In genomic region chr11:46559815-46560214, GRCh38 we compare ENCODE assay signal across 12 cellular contexts. TPM values are rescaled to one million over a fixed set of nuclear protein-coding genes. Genes with fewer than 3 reads are reported as not detected.
DNase-seq lines count a peak whose midpoint lies in the region; ATAC-seq, FAIRE-seq and TF ChIP-seq lines count a peak whose summit lies in the region.
"Had no signal": no experiment of that assay in that cellular context is flagged by ENCODE, and none has a peak within 500 bp of the region (broad histone marks: within the 10 kb centered on the region; RNA-seq: fewer than 3 reads in every experiment).

No MANE protein-coding gene starts in this region.

- ATAC-seq in activated T-cell treated with anti-CD3 and anti-CD28 coated beads, Interleukin-2, amount 50 U/mL, for 4 hours = no peak
- no peak for ATAC-seq in HepG2

- in situ Hi-C loops in HepG2 (cut with HindIII; ENCODE audit: extremely low pct_ligation_motif_present, low pct_unique_long_range_greater_than_20kb) = no loop called here

- intact Hi-C loops in activated T-helper 1 cell treated with anti-CD3 and anti-CD28 coated beads, Interleukin-12 subunit alpha, Interleukin-12 subunit beta, Interleukin-2, Interleukin-4 antibody, amounts not matched to agents 30 ng/mL and 10 ng/mL and 1 ng/mL, durations not matched to agents 14 hours and 24 hours and 36 hours (cut with micrococcal nuclease) = loop anchor here (2.0 kb wide), 1 partner anchor 35 kb away; the partner anchor contains the start of gene AMBRA1
- intact Hi-C loops in HepG2 (cut with micrococcal nuclease; ENCODE audit: unreplicated experiment) = no loop called here

- H3K4me3 Mint-ChIP-seq in activated T-cell treated with anti-CD3 and anti-CD28 coated beads, Interleukin-2, amount 50 U/mL, for 4 hours = peak overlapping the region; percentile 84
- H3K4me3 Mint-ChIP-seq in activated T-helper 1 cell treated with anti-CD3 and anti-CD28 coated beads, Interleukin-12 subunit alpha, Interleukin-12 subunit beta, Interleukin-2, Interleukin-4 antibody, amounts not matched to agents 30 ng/mL and 10 ng/mL and 1 ng/mL, durations not matched to agents 14 hours and 24 hours and 36 hours = peak overlapping the region; percentile 85

- no peak for TF ChIP-seq POLR2A in HepG2 (IDR thresholded peaks at IDR 0.05; ENCODE audit: insufficient read depth in 1 of 2, low read depth in 2 of 2, low read length in 2 of 2)

- H3K27ac Mint-ChIP-seq in activated T-helper 1 cell treated with anti-CD3 and anti-CD28 coated beads, Interleukin-12 subunit alpha, Interleukin-12 subunit beta, Interleukin-2, Interleukin-4 antibody, amounts not matched to agents 30 ng/mL and 10 ng/mL and 1 ng/mL, durations not matched to agents 14 hours and 24 hours and 36 hours = peak overlapping the region; percentile 9

- H3K79me2 ChIP-seq in HepG2 (ENCODE audit: insufficient read depth, low read length) (peaks cover 95% of the 10 kb centered on the region), osteoblast (ENCODE audit: insufficient read depth, low read length) (peaks cover 71% of the 10 kb centered on the region)

- H3K4me1 Mint-ChIP-seq in activated T-cell treated with anti-CD3 and anti-CD28 coated beads, Interleukin-2, amount 50 U/mL, for 4 hours (ENCODE audit: low read depth) = peaks cover 68% of the 10 kb centered on the region
- peaks cover 65% of the 10 kb centered on the region for H3K4me1 Mint-ChIP-seq in activated T-helper 1 cell treated with anti-CD3 and anti-CD28 coated beads, Interleukin-12 subunit alpha, Interleukin-12 subunit beta, Interleukin-2, Interleukin-4 antibody, amounts not matched to agents 30 ng/mL and 10 ng/mL and 1 ng/mL, durations not matched to agents 14 hours and 24 hours and 36 hours (ENCODE audit: low read depth)

- H3K27me3 Mint-ChIP-seq in activated T-cell treated with anti-CD3 and anti-CD28 coated beads, Interleukin-2, amount 50 U/mL, for 4 hours (ENCODE audit: low read depth) = no peaks in the 10 kb centered on the region
- no peaks in the 10 kb centered on the region for H3K27me3 Mint-ChIP-seq in activated T-helper 1 cell treated with anti-CD3 and anti-CD28 coated beads, Interleukin-12 subunit alpha, Interleukin-12 subunit beta, Interleukin-2, Interleukin-4 antibody, amounts not matched to agents 30 ng/mL and 10 ng/mL and 1 ng/mL, durations not matched to agents 14 hours and 24 hours and 36 hours (ENCODE audit: insufficient read depth)

- H3K27ac ChIP-seq in HepG2 (ENCODE audit: extremely low read length, insufficient read depth, low read length) (peak overlapping the region; percentile 32), substantia nigra (ENCODE audit: low read depth, low read length, poor library complexity, severe bottlenecking) (peak overlapping the region; percentile 53), osteoblast (ENCODE audit: low read depth, low read length) (no peak overlapping the region)

- H3K4me1 ChIP-seq in HepG2 (ENCODE audit: insufficient read depth, low read length) (peaks cover 93% of the 10 kb centered on the region), osteoblast (ENCODE audit: insufficient read depth, low read length) (peaks cover 34% of the 10 kb centered on the region)

- TF ChIP-seq CTCF in HepG2 (CRISPR knock-in tag; IDR thresholded peaks at IDR 0.05) = no peak
- no peak for TF ChIP-seq CTCF in osteoblast (IDR thresholded peaks at IDR 0.05; ENCODE audit: extremely low read depth, low read depth, low read length)

- TF ChIP-seq RAD21 in HepG2 (CRISPR knock-in tag; IDR thresholded peaks at IDR 0.05) = no peak

- no peak overlapping the region for H3K4me2 ChIP-seq in HepG2 (ENCODE audit: low read depth, low read length)
- no peak overlapping the region for H3K4me2 ChIP-seq in osteoblast (ENCODE audit: insufficient read depth, low read length)

- H4K20me1 ChIP-seq in HepG2 (ENCODE audit: insufficient read depth, low read length) (no peaks in the 10 kb centered on the region), osteoblast (ENCODE audit: insufficient read depth, low read length) (peaks cover 36% of the 10 kb centered on the region)

- BruUV-seq in HepG2 (replicated peaks; lab: Mats Ljungman, UMichigan) = no TSS peak

- CTCF ChIA-PET in HepG2 (lab: Yijun Ruan, JAX; ENCODE audit: low intra/inter-chr PET ratio, low total read pairs) = no interaction called here

- peaks cover 2% of the 10 kb centered on the region for H3K36me3 Mint-ChIP-seq in activated T-cell treated with anti-CD3 and anti-CD28 coated beads, Interleukin-2, amount 50 U/mL, for 4 hours (ENCODE audit: insufficient read depth)
- peaks cover 3% of the 10 kb centered on the region for H3K36me3 Mint-ChIP-seq in activated T-helper 1 cell treated with anti-CD3 and anti-CD28 coated beads, Interleukin-12 subunit alpha, Interleukin-12 subunit beta, Interleukin-2, Interleukin-4 antibody, amounts not matched to agents 30 ng/mL and 10 ng/mL and 1 ng/mL, durations not matched to agents 14 hours and 24 hours and 36 hours (ENCODE audit: low read depth)

- POLR2A ChIA-PET in HepG2 (lab: Yijun Ruan, JAX) = no interaction called here

- no peaks in the 10 kb centered on the region for H3K9me3 Mint-ChIP-seq in activated T-cell treated with anti-CD3 and anti-CD28 coated beads, Interleukin-2, amount 50 U/mL, for 4 hours
- no peaks in the 10 kb centered on the region for H3K9me3 Mint-ChIP-seq in activated T-helper 1 cell treated with anti-CD3 and anti-CD28 coated beads, Interleukin-12 subunit alpha, Interleukin-12 subunit beta, Interleukin-2, Interleukin-4 antibody, amounts not matched to agents 30 ng/mL and 10 ng/mL and 1 ng/mL, durations not matched to agents 14 hours and 24 hours and 36 hours

- no peak overlapping the region for H3K9ac ChIP-seq in HepG2 (ENCODE audit: insufficient read depth, low read depth, low read length)

- no peak for DNase-seq in activated T-cell treated with anti-CD3 and anti-CD28 coated beads, Interleukin-2, amount 50 U/mL, for 4 hours
- DNase-seq in activated T-cell treated with anti-CD3 and anti-CD28 coated beads, Interleukin-2, amount 50 U/mL, for 48 hours = no peak
- DNase-seq in activated T-helper 1 cell treated with anti-CD3 and anti-CD28 coated beads, Interleukin-12 subunit alpha, Interleukin-12 subunit beta, Interleukin-2, Interleukin-4 antibody, amounts not matched to agents 30 ng/mL and 10 ng/mL and 1 ng/mL, durations not matched to agents 14 hours and 24 hours and 36 hours (ENCODE audit: low spot score) = no peak
- no peak for DNase-seq in HepG2 (ENCODE audit: low spot score)
- no peak for DNase-seq in substantia nigra (lab: John Stamatoyannopoulos, UW)
- DNase-seq in stimulated activated CD4-positive, alpha-beta T cell treated with anti-CD3 and anti-CD28 coated beads, Interleukin-15, amount 100 ng/mL, for 24 hours = no peak
- DNase-seq in ureter (ENCODE audit: low spot score) = no peak
- no peak for DNase-seq in osteoblast (ENCODE audit: insufficient read length, low spot score, missing footprints)
- DNase-seq: amniotic stem cell; foreskin melanocyte; NCI-H524 treated with DMSO at 0.1 percent for 48 hours; stimulated activated CD4-positive, alpha-beta T cell treated with anti-CD3 and anti-CD28 coated beads, Interleukin-1b, Interleukin-23, amount 100 ng/mL, for 48 hours had no signal

- WGBS in HepG2 (ENCODE audit: low lambda C conversion rate) = 100% methylated on average over 1 of the region's 1 CpG

- H3K36me3 ChIP-seq in HepG2 (replicated peaks in 1 of 2; ENCODE audit: control insufficient read depth in 1 of 2, insufficient read depth in 2 of 2, low read length in 2 of 2) (no peaks in the 10 kb centered on the region; a peak in 2 of 5 replicates), osteoblast (ENCODE audit: insufficient read depth, low read length) (no peaks in the 10 kb centered on the region)

- no peak overlapping the region for H2AFZ ChIP-seq in HepG2 (ENCODE audit: low read length)
- no peak overlapping the region for H2AFZ ChIP-seq in osteoblast (ENCODE audit: low read length)

- no peaks in the 10 kb centered on the region for H3K27me3 ChIP-seq in HepG2 (ENCODE audit: control insufficient read depth in 1 of 2, insufficient read depth in 2 of 2, low read length in 2 of 2)
- H3K27me3 ChIP-seq in osteoblast (ENCODE audit: insufficient read depth, low read length) = no peaks in the 10 kb centered on the region

- FAIRE-seq in HepG2 (lab: Jason Lieb, UNC) = no peak

- no peak for TF ChIP-seq EP300 in HepG2 (IDR thresholded peaks at IDR 0.05; ENCODE audit: low read depth in 2 of 2, low read length in 2 of 2)
- TF ChIP-seq EP300 in HepG2 (CRISPR knock-in tag; IDR thresholded peaks at IDR 0.05; ENCODE audit: borderline replicate concordance) = no peak

- no peak overlapping the region for H3K4me3 ChIP-seq in HepG2 (replicated peaks in 1 of 3; ENCODE audit: insufficient read depth in 1 of 3, low read depth in 2 of 3, low read length in 3 of 3)
- H3K4me3 ChIP-seq in osteoblast (ENCODE audit: insufficient read depth, low read length) = no peak overlapping the region

- no peaks in the 10 kb centered on the region for H3K9me3 ChIP-seq in HepG2 (ENCODE audit: low read length)
- H3K9me3 ChIP-seq in osteoblast (ENCODE audit: low read depth, low read length) = no peaks in the 10 kb centered on the region

RNA-seq across cellular contexts. Expression of gene AMBRA1, which starts 34.0 kb away (rescaled TPM):
- 10 to 100 TPM; 30.7 to 36.1 (median 31.7) TPM for total RNA-seq in activated T-cell treated with anti-CD3 and anti-CD28 coated beads, Interleukin-2, amount 50 U/mL, for 4 hours
- 35.7 and 37.9 TPM in 2 replicates for total RNA-seq in activated T-helper 1 cell treated with anti-CD3 and anti-CD28 coated beads, Interleukin-12 subunit alpha, Interleukin-12 subunit beta, Interleukin-2, Interleukin-4 antibody, amounts not matched to agents 30 ng/mL and 10 ng/mL and 1 ng/mL, durations not matched to agents 14 hours and 24 hours and 36 hours
- total RNA-seq in HepG2 (2016; rRNA removed; fragmentation: Illumina TruSeq; extraction: Trizol) = 26.0 and 26.1 TPM in 2 replicates
- total RNA-seq in HepG2 (2016; cell fraction: cytosol; rRNA removed; fragmentation: Illumina TruSeq; extraction: Trizol; ENCODE audit: low read depth) = 17.6 and 23.5 TPM in 2 replicates
- total RNA-seq in HepG2 (2016; cell fraction: insoluble cytoplasmic fraction; rRNA removed; fragmentation: Illumina TruSeq; extraction: Trizol) = 22.8 and 26.4 TPM in 2 replicates
- total RNA-seq in HepG2 (2016; cell fraction: membrane; rRNA removed; fragmentation: Illumina TruSeq; extraction: Trizol) = 11.4 and 12.2 TPM in 2 replicates
- total RNA-seq in HepG2 (2016; cell fraction: nucleus; rRNA removed; fragmentation: Illumina TruSeq; extraction: Trizol) = 31.5 and 33.0 TPM in 2 replicates
- polyA plus RNA-seq in HepG2 (2011; rRNA removed) = 15.7 and 16.8 TPM in 2 replicates
- polyA plus RNA-seq in HepG2 (2011; cell fraction: cytosol; rRNA removed) = 7.8 and 8.9 TPM in 2 replicates
- 32.8 and 50.7 TPM in 2 replicates for polyA plus RNA-seq in HepG2 (2011; cell fraction: nucleus; rRNA removed)
- polyA plus RNA-seq in HepG2 (2012) = 16.2 and 19.7 TPM in 2 replicates
- polyA plus RNA-seq in HepG2 (2016; cell fraction: cytosol; fragmentation: Illumina TruSeq; extraction: Trizol; ENCODE audit: low read depth) = 0.49 and 0.63 TPM in 2 replicates
- polyA plus RNA-seq in HepG2 (2016; cell fraction: insoluble cytoplasmic fraction; fragmentation: Illumina TruSeq; extraction: Trizol; ENCODE audit: low read depth) = 10.4 and 12.5 TPM in 2 replicates
- polyA plus RNA-seq in HepG2 (2016; cell fraction: membrane; fragmentation: Illumina TruSeq; extraction: Trizol; ENCODE audit: low read depth) = 1.7 and 2.2 TPM in 2 replicates
- polyA plus RNA-seq in HepG2 (2016; cell fraction: nucleus; fragmentation: Illumina TruSeq; extraction: Trizol; ENCODE audit: insufficient read depth, low read depth) = 14.6 and 18.1 TPM in 2 replicates
- 74.1 and 110 TPM in 2 replicates for polyA minus RNA-seq in HepG2 (2011; rRNA and poly(A)+ RNA removed; ENCODE audit: low replicate concordance)
- polyA minus RNA-seq in HepG2 (2011; cell fraction: cytosol; rRNA and poly(A)+ RNA removed) = 20.0 and 28.0 TPM in 2 replicates
- 91.6 and 127 TPM in 2 replicates for polyA minus RNA-seq in HepG2 (2011; cell fraction: nucleus; rRNA and poly(A)+ RNA removed)
- 56.0 TPM for total RNA-seq in ureter
- 29.7 and 30.4 TPM in 2 replicates for total RNA-seq in osteoblast

RNA-seq across cellular contexts. Expression of gene HARBI1, which starts 57.2 kb away (rescaled TPM):
- 1 to 10 TPM; 5.5 to 8.1 (median 5.7) TPM for total RNA-seq in activated T-cell treated with anti-CD3 and anti-CD28 coated beads, Interleukin-2, amount 50 U/mL, for 4 hours
- 4.5 and 5.3 TPM in 2 replicates for total RNA-seq in activated T-helper 1 cell treated with anti-CD3 and anti-CD28 coated beads, Interleukin-12 subunit alpha, Interleukin-12 subunit beta, Interleukin-2, Interleukin-4 antibody, amounts not matched to agents 30 ng/mL and 10 ng/mL and 1 ng/mL, durations not matched to agents 14 hours and 24 hours and 36 hours
- total RNA-seq in HepG2 (2016; rRNA removed; fragmentation: Illumina TruSeq; extraction: Trizol) (4.8 and 6.9 TPM in 2 replicates), ureter (4.8 TPM), osteoblast (5.8 and 6.2 TPM in 2 replicates)
- total RNA-seq in HepG2 (2016; cell fraction: cytosol; rRNA removed; fragmentation: Illumina TruSeq; extraction: Trizol; ENCODE audit: low read depth) = 1.5 and 2.1 TPM in 2 replicates
- total RNA-seq in HepG2 (2016; cell fraction: insoluble cytoplasmic fraction; rRNA removed; fragmentation: Illumina TruSeq; extraction: Trizol) = 4.6 and 6.5 TPM in 2 replicates
- total RNA-seq in HepG2 (2016; cell fraction: membrane; rRNA removed; fragmentation: Illumina TruSeq; extraction: Trizol) = 4.0 and 4.8 TPM in 2 replicates
- 1.5 and 3.2 TPM in 2 replicates for total RNA-seq in HepG2 (2016; cell fraction: nucleus; rRNA removed; fragmentation: Illumina TruSeq; extraction: Trizol)
- 2.5 and 3.0 TPM in 2 replicates for polyA plus RNA-seq in HepG2 (2011; rRNA removed)
- polyA plus RNA-seq in HepG2 (2011; cell fraction: cytosol; rRNA removed) = 1.7 and 2.6 TPM in 2 replicates
- polyA plus RNA-seq in HepG2 (2011; cell fraction: nucleus; rRNA removed) = 2.5 and 3.5 TPM in 2 replicates
- polyA plus RNA-seq in HepG2 (2012) = 2.4 and 2.6 TPM in 2 replicates
- 0.31 and 0.55 TPM in 2 replicates for polyA plus RNA-seq in HepG2 (2016; cell fraction: cytosol; fragmentation: Illumina TruSeq; extraction: Trizol; ENCODE audit: low read depth)
- polyA plus RNA-seq in HepG2 (2016; cell fraction: insoluble cytoplasmic fraction; fragmentation: Illumina TruSeq; extraction: Trizol; ENCODE audit: low read depth) = 4.2 and 4.6 TPM in 2 replicates
- 1.1 and 1.2 TPM in 2 replicates for polyA plus RNA-seq in HepG2 (2016; cell fraction: membrane; fragmentation: Illumina TruSeq; extraction: Trizol; ENCODE audit: low read depth)
- 1.9 and 3.3 TPM in 2 replicates for polyA plus RNA-seq in HepG2 (2016; cell fraction: nucleus; fragmentation: Illumina TruSeq; extraction: Trizol; ENCODE audit: insufficient read depth, low read depth)
- polyA minus RNA-seq in HepG2 (2011; rRNA and poly(A)+ RNA removed; ENCODE audit: low replicate concordance) = 4.5 and 8.3 TPM in 2 replicates
- polyA minus RNA-seq in HepG2 (2011; cell fraction: cytosol; rRNA and poly(A)+ RNA removed) = 2.2 TPM in 2 replicates
- 2.2 and 4.4 TPM in 2 replicates for polyA minus RNA-seq in HepG2 (2011; cell fraction: nucleus; rRNA and poly(A)+ RNA removed)

RNA-seq across cellular contexts. Expression of gene ATG13, which starts 57.5 kb away (rescaled TPM):
- total RNA-seq in activated T-cell treated with anti-CD3 and anti-CD28 coated beads, Interleukin-2, amount 50 U/mL, for 4 hours = 10 to 100 TPM; 47.4 to 54.8 (median 53.1) TPM
- 66.4 and 73.8 TPM in 2 replicates for total RNA-seq in activated T-helper 1 cell treated with anti-CD3 and anti-CD28 coated beads, Interleukin-12 subunit alpha, Interleukin-12 subunit beta, Interleukin-2, Interleukin-4 antibody, amounts not matched to agents 30 ng/mL and 10 ng/mL and 1 ng/mL, durations not matched to agents 14 hours and 24 hours and 36 hours
- 55.0 and 61.8 TPM in 2 replicates for total RNA-seq in HepG2 (2016; rRNA removed; fragmentation: Illumina TruSeq; extraction: Trizol)
- total RNA-seq in HepG2 (2016; cell fraction: cytosol; rRNA removed; fragmentation: Illumina TruSeq; extraction: Trizol; ENCODE audit: low read depth) = 13.7 and 14.5 TPM in 2 replicates
- 58.5 and 64.2 TPM in 2 replicates for total RNA-seq in HepG2 (2016; cell fraction: insoluble cytoplasmic fraction; rRNA removed; fragmentation: Illumina TruSeq; extraction: Trizol)
- 46.2 and 49.5 TPM in 2 replicates for total RNA-seq in HepG2 (2016; cell fraction: membrane; rRNA removed; fragmentation: Illumina TruSeq; extraction: Trizol)
- 30.0 and 38.4 TPM in 2 replicates for total RNA-seq in HepG2 (2016; cell fraction: nucleus; rRNA removed; fragmentation: Illumina TruSeq; extraction: Trizol)
- 76.3 and 77.3 TPM in 2 replicates for polyA plus RNA-seq in HepG2 (2011; rRNA removed)
- 56.1 and 62.7 TPM in 2 replicates for polyA plus RNA-seq in HepG2 (2011; cell fraction: cytosol; rRNA removed)
- polyA plus RNA-seq in HepG2 (2011; cell fraction: nucleus; rRNA removed) = 84.0 and 100 TPM in 2 replicates
- polyA plus RNA-seq in HepG2 (2012) = 38.3 and 43.7 TPM in 2 replicates
- 10.8 and 11.5 TPM in 2 replicates for polyA plus RNA-seq in HepG2 (2016; cell fraction: cytosol; fragmentation: Illumina TruSeq; extraction: Trizol; ENCODE audit: low read depth)
- 62.7 and 66.3 TPM in 2 replicates for polyA plus RNA-seq in HepG2 (2016; cell fraction: insoluble cytoplasmic fraction; fragmentation: Illumina TruSeq; extraction: Trizol; ENCODE audit: low read depth)
- 31.9 and 39.2 TPM in 2 replicates for polyA plus RNA-seq in HepG2 (2016; cell fraction: membrane; fragmentation: Illumina TruSeq; extraction: Trizol; ENCODE audit: low read depth)
- 48.8 and 53.2 TPM in 2 replicates for polyA plus RNA-seq in HepG2 (2016; cell fraction: nucleus; fragmentation: Illumina TruSeq; extraction: Trizol; ENCODE audit: insufficient read depth, low read depth)
- polyA minus RNA-seq in HepG2 (2011; rRNA and poly(A)+ RNA removed; ENCODE audit: low replicate concordance) = 156 and 179 TPM in 2 replicates
- 39.7 and 48.5 TPM in 2 replicates for polyA minus RNA-seq in HepG2 (2011; cell fraction: cytosol; rRNA and poly(A)+ RNA removed)
- polyA minus RNA-seq in HepG2 (2011; cell fraction: nucleus; rRNA and poly(A)+ RNA removed) = 55.7 and 65.5 TPM in 2 replicates
- total RNA-seq in ureter = 80.7 TPM
- total RNA-seq in osteoblast = 70.9 and 71.9 TPM in 2 replicates
